1 cellular context compared by ENCODE assay signal in genomic region chr16:2911580-2912329, GRCh38.
TF ChIP-seq lines count a peak whose summit lies in the region.

TSS of gene FLYWCH1 (plus strand) at chr16:2911931. CDS start at chr16:2929686, 17,755 bp downstream.

TF ChIP-seq in HepG2, 621 proteins besides CTCF, POLR2A, EP300 and RAD21 (continued from another document and continues in another):
- no peak for TF ChIP-seq ZNF362 (CRISPR knock-in tag; IDR thresholded peaks at IDR 0.05; ENCODE audit: borderline replicate concordance)
- TF ChIP-seq MEIS1 (CRISPR knock-in tag; IDR thresholded peaks at IDR 0.05; ENCODE audit: borderline replicate concordance): peak; percentile 65; the same call in 1 of the 2 replicates
- no peak for TF ChIP-seq SOX6 (IDR thresholded peaks at IDR 0.05)
- no peak; the same call in 1 of the 2 replicates for TF ChIP-seq SOX6 (CRISPR knock-in tag; IDR thresholded peaks at IDR 0.05)
- peak; percentile 83 for TF ChIP-seq ZFY (CRISPR knock-in tag; IDR thresholded peaks at IDR 0.05)
- no peak for TF ChIP-seq ZNF713 (CRISPR knock-in tag; IDR thresholded peaks at IDR 0.05)
- no peak for TF ChIP-seq ZNF549 (CRISPR knock-in tag; IDR thresholded peaks at IDR 0.05)
- peak; percentile 55; the same call in 1 of the 2 replicates for TF ChIP-seq PHF20 (CRISPR knock-in tag; IDR thresholded peaks at IDR 0.05)
- peak; percentile 78 for TF ChIP-seq SAP130 (CRISPR knock-in tag; IDR thresholded peaks at IDR 0.05; ENCODE audit: low read depth)
- TF ChIP-seq NR2C2 (CRISPR knock-in tag; IDR thresholded peaks at IDR 0.05; ENCODE audit: borderline replicate concordance): no peak
- TF ChIP-seq, protein P1, sequence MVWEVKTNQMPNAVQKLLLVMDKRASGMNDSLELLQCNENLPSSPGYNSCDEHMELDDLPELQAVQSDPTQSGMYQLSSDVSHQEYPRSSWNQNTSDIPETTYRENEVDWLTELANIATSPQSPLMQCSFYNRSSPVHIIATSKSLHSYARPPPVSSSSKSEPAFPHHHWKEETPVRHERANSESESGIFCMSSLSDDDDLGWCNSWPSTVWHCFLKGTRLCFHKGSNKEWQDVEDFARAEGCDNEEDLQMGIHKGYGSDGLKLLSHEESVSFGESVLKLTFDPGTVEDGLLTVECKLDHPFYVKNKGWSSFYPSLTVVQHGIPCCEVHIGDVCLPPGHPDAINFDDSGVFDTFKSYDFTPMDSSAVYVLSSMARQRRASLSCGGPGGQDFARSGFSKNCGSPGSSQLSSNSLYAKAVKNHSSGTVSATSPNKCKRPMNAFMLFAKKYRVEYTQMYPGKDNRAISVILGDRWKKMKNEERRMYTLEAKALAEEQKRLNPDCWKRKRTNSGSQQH (CRISPR knock-in tag; IDR thresholded peaks at IDR 0.05; ENCODE audit: low read depth): no peak
- no peak for TF ChIP-seq MBNL3 (CRISPR knock-in tag; conservative IDR thresholded peaks at IDR 0.05)
- no peak; the same call in 1 of the 2 replicates for TF ChIP-seq ZNF564 (CRISPR knock-in tag; IDR thresholded peaks at IDR 0.05)
- TF ChIP-seq ZNF597 (CRISPR knock-in tag; IDR thresholded peaks at IDR 0.05): no peak
- TF ChIP-seq MXI1 (IDR thresholded peaks at IDR 0.05; ENCODE audit: borderline replicate concordance, low read depth, low read length): peak; percentile 55; the same call in 1 of the 3 replicates
- no peak for TF ChIP-seq CSRNP1 (CRISPR knock-in tag; IDR thresholded peaks at IDR 0.05)
- TF ChIP-seq IKZF1 (IDR thresholded peaks at IDR 0.05): no peak
- TF ChIP-seq GABPB1 (CRISPR knock-in tag; IDR thresholded peaks at IDR 0.05): peak; percentile 84
- TF ChIP-seq REXO4 (CRISPR knock-in tag; IDR thresholded peaks at IDR 0.05; ENCODE audit: borderline replicate concordance): no peak
- no peak for TF ChIP-seq FOXC1 (CRISPR knock-in tag; IDR thresholded peaks at IDR 0.05; ENCODE audit: borderline replicate concordance)
- no peak for TF ChIP-seq ZNF761 (CRISPR knock-in tag; conservative IDR thresholded peaks at IDR 0.05)
- TF ChIP-seq LCORL (IDR thresholded peaks at IDR 0.05): no peak
- TF ChIP-seq LCORL (CRISPR knock-in tag; IDR thresholded peaks at IDR 0.05): 0 out of 2 replicates have a peak, but pooled peaks have one; percentile 12
- TF ChIP-seq IRF2 (CRISPR knock-in tag; IDR thresholded peaks at IDR 0.05): 0 out of 2 replicates have a peak, but pooled peaks have one; percentile 58
- TF ChIP-seq, protein P2, sequence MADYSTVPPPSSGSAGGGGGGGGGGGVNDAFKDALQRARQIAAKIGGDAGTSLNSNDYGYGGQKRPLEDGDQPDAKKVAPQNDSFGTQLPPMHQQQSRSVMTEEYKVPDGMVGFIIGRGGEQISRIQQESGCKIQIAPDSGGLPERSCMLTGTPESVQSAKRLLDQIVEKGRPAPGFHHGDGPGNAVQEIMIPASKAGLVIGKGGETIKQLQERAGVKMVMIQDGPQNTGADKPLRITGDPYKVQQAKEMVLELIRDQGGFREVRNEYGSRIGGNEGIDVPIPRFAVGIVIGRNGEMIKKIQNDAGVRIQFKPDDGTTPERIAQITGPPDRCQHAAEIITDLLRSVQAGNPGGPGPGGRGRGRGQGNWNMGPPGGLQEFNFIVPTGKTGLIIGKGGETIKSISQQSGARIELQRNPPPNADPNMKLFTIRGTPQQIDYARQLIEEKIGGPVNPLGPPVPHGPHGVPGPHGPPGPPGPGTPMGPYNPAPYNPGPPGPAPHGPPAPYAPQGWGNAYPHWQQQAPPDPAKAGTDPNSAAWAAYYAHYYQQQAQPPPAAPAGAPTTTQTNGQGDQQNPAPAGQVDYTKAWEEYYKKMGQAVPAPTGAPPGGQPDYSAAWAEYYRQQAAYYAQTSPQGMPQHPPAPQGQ (CRISPR knock-in tag; IDR thresholded peaks at IDR 0.05; ENCODE audit: borderline replicate concordance): no peak
- peak; percentile 22; the same call in 1 of the 2 replicates for TF ChIP-seq SATB2 (CRISPR knock-in tag; IDR thresholded peaks at IDR 0.05)
- TF ChIP-seq ZNF788 (CRISPR knock-in tag; IDR thresholded peaks at IDR 0.05; ENCODE audit: borderline replicate concordance): peak; percentile 93
- peak; percentile 29; the same call in 1 of the 2 replicates for TF ChIP-seq TBX2 (CRISPR knock-in tag; IDR thresholded peaks at IDR 0.05; ENCODE audit: borderline replicate concordance)
- TF ChIP-seq ZNF776 (CRISPR knock-in tag; IDR thresholded peaks at IDR 0.05): 0 out of 2 replicates have a peak, but pooled peaks have one; percentile 30
- peak; percentile 71 for TF ChIP-seq YY1 (IDR thresholded peaks at IDR 0.05; ENCODE audit: insufficient read depth, insufficient replicate concordance, low read depth, low read length)
- no peak for TF ChIP-seq MTF2 (CRISPR knock-in tag; IDR thresholded peaks at IDR 0.05; ENCODE audit: borderline replicate concordance)
- TF ChIP-seq, protein P3, sequence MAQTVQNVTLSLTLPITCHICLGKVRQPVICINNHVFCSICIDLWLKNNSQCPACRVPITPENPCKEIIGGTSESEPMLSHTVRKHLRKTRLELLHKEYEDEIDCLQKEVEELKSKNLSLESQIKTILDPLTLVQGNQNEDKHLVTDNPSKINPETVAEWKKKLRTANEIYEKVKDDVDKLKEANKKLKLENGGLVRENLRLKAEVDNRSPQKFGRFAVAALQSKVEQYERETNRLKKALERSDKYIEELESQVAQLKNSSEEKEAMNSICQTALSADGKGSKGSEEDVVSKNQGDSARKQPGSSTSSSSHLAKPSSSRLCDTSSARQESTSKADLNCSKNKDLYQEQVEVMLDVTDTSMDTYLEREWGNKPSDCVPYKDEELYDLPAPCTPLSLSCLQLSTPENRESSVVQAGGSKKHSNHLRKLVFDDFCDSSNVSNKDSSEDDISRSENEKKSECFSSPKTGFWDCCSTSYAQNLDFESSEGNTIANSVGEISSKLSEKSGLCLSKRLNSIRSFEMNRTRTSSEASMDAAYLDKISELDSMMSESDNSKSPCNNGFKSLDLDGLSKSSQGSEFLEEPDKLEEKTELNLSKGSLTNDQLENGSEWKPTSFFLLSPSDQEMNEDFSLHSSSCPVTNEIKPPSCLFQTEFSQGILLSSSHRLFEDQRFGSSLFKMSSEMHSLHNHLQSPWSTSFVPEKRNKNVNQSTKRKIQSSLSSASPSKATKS (CRISPR knock-in tag; IDR thresholded peaks at IDR 0.05): no peak
- TF ChIP-seq ZNF710 (CRISPR knock-in tag; IDR thresholded peaks at IDR 0.05; ENCODE audit: borderline replicate concordance): no peak
- TF ChIP-seq NR3C1 (CRISPR knock-in tag; IDR thresholded peaks at IDR 0.05): no peak
- peak; percentile 57; the same call in 1 of the 2 replicates for TF ChIP-seq HDAC1 (CRISPR knock-in tag; IDR thresholded peaks at IDR 0.05)
- TF ChIP-seq CERS6 (CRISPR knock-in tag; IDR thresholded peaks at IDR 0.05): no peak
- no peak for TF ChIP-seq KMT2B (CRISPR knock-in tag; IDR thresholded peaks at IDR 0.05)
- TF ChIP-seq, protein P4, sequence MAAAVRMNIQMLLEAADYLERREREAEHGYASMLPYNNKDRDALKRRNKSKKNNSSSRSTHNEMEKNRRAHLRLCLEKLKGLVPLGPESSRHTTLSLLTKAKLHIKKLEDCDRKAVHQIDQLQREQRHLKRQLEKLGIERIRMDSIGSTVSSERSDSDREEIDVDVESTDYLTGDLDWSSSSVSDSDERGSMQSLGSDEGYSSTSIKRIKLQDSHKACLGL (CRISPR knock-in tag; IDR thresholded peaks at IDR 0.05): no peak
- no peak for TF ChIP-seq BCL3 (CRISPR knock-in tag; IDR thresholded peaks at IDR 0.05)
- TF ChIP-seq, protein P5, sequence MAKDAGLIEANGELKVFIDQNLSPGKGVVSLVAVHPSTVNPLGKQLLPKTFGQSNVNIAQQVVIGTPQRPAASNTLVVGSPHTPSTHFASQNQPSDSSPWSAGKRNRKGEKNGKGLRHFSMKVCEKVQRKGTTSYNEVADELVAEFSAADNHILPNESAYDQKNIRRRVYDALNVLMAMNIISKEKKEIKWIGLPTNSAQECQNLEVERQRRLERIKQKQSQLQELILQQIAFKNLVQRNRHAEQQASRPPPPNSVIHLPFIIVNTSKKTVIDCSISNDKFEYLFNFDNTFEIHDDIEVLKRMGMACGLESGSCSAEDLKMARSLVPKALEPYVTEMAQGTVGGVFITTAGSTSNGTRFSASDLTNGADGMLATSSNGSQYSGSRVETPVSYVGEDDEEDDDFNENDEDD (CRISPR knock-in tag; IDR thresholded peaks at IDR 0.05; ENCODE audit: borderline replicate concordance): peak; percentile 47; the same call in 1 of the 2 replicates
- TF ChIP-seq, protein P6, sequence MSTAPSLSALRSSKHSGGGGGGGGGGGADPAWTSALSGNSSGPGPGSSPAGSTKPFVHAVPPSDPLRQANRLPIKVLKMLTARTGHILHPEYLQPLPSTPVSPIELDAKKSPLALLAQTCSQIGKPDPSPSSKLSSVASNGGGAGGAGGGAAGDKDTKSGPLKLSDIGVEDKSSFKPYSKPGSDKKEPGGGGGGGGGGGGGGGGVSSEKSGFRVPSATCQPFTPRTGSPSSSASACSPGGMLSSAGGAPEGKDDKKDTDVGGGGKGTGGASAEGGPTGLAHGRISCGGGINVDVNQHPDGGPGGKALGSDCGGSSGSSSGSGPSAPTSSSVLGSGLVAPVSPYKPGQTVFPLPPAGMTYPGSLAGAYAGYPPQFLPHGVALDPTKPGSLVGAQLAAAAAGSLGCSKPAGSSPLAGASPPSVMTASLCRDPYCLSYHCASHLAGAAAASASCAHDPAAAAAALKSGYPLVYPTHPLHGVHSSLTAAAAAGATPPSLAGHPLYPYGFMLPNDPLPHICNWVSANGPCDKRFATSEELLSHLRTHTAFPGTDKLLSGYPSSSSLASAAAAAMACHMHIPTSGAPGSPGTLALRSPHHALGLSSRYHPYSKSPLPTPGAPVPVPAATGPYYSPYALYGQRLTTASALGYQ (CRISPR knock-in tag; IDR thresholded peaks at IDR 0.05): no peak
- TF ChIP-seq ZMAT3 (CRISPR knock-in tag; conservative IDR thresholded peaks at IDR 0.05): peak; percentile 46; the same call in 1 of the 2 replicates
- peak; percentile 90 for TF ChIP-seq ZFX (CRISPR knock-in tag; IDR thresholded peaks at IDR 0.05; ENCODE audit: low read depth)
